In the genomic region with DNA sequence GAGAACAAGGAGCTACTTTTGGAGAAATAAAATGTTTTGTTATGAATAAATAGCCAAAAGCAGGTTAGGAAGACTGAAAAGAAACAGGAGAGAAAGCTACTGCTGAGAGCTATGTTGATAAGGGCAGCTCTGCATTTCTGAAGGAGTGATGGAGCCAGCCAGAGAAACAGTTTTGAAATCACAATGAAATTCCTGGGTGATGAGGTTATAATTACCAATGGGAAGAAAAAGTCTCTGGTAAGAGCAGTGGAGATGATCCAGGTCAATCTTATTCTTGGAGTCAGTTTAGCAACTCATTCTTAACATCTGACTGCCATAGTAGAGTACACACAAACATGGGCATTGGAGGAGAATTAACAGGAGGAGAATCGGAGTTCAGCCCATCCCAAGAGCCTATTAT, we compare ENCODE assay signal across 11 cellular contexts. TPM values are rescaled to one million over a fixed set of nuclear protein-coding genes. Genes with fewer than 3 reads are reported as not detected.
DNase-seq lines count a peak whose midpoint lies in the region; ATAC-seq, FAIRE-seq and TF ChIP-seq lines count a peak whose summit lies in the region.
"Had no signal": no experiment of that assay in that cellular context is flagged by ENCODE, and none has a peak within 500 bp of the region (broad histone marks: within the 10 kb centered on the region; RNA-seq: fewer than 3 reads in every experiment).

No MANE protein-coding gene starts in this region.

- no peak for DNase-seq in Caco-2
- DNase-seq in SK-N-SH = no peak
- peak; percentile 74 for DNase-seq in fibroblast of mammary gland (ENCODE audit: low read depth)
- DNase-seq in osteocyte (ENCODE audit: extremely low spot score, unreplicated experiment) = no peak
- DNase-seq in GM12891 (ENCODE audit: insufficient read length, low spot score) = no peak
- no peak for DNase-seq in AML-193 (lab: John Stamatoyannopoulos, UW)
- no peak for DNase-seq in putamen (ENCODE audit: low spot score)
- DNase-seq: NCI-H1105 had no signal

- no peak overlapping the region for H3K27ac ChIP-seq in SK-N-SH (ENCODE audit: low read depth in 2 of 2, low read length in 1 of 2)
- H3K27ac ChIP-seq: HL-60 had no signal

- no peaks in the 10 kb centered on the region for H4K20me1 ChIP-seq in SK-N-SH (ENCODE audit: insufficient read depth)

- no peaks in the 10 kb centered on the region for H3K79me2 ChIP-seq in SK-N-SH (ENCODE audit: insufficient read depth)

- no peaks in the 10 kb centered on the region; the same call in none of the 2 replicates for H3K27me3 ChIP-seq in Caco-2 (replicated peaks; ENCODE audit: control insufficient read depth, insufficient read depth, low read length)
- peaks cover 25% of the 10 kb centered on the region for H3K27me3 ChIP-seq in SK-N-SH (ENCODE audit: insufficient read depth)

- TF ChIP-seq CTCF in Caco-2 (IDR thresholded peaks at IDR 0.05; ENCODE audit: insufficient read depth in 1 of 2, low read depth in 1 of 2, low read length in 1 of 2, severe bottlenecking in 1 of 2, unreplicated experiment in 1 of 2) = no peak
- no peak for TF ChIP-seq CTCF in SK-N-SH (IDR thresholded peaks at IDR 0.05)
- TF ChIP-seq CTCF in fibroblast of mammary gland (conservative IDR thresholded peaks at IDR 0.05; ENCODE audit: control insufficient read depth, insufficient read depth, low read depth, low read length) = no peak
- no peak for TF ChIP-seq CTCF in osteocyte (IDR thresholded peaks at IDR 0.05)

- H3K4me3 ChIP-seq in Caco-2 (ENCODE audit: low read depth, low read length) (no peak overlapping the region), SK-N-SH (ENCODE audit: low read depth in 2 of 2, low read length in 1 of 2) (no peak overlapping the region), fibroblast of mammary gland (ENCODE audit: control insufficient read depth, low read depth, low read length) (no peak overlapping the region)

- H2AFZ ChIP-seq in SK-N-SH (ENCODE audit: low read depth) = no peak overlapping the region

- intact Hi-C loops in Caco-2 (cut with micrococcal nuclease; ENCODE audit: unreplicated experiment) = no loop called here

- H3K4me3 Mint-ChIP-seq in Caco-2 (ENCODE audit: unreplicated experiment) (no peak overlapping the region), osteocyte (ENCODE audit: unreplicated experiment) (peak overlapping the region; percentile 74)
- H3K4me3 Mint-ChIP-seq: dendritic cell treated with granulocyte-macrophage colony-stimulating factor and Interleukin-4, amounts not matched to agents 40 ng/mL and 50 ng/mL, for 4 days had no signal

- BruUV-seq in Caco-2 (replicated peaks; lab: Mats Ljungman, UMichigan) = TSS peak; percentile 4

- H3K4me1 ChIP-seq in Caco-2 (peaks cover 4% of the 10 kb centered on the region; the same call in 1 of the 2 replicates), SK-N-SH (ENCODE audit: control insufficient read depth in 1 of 2, insufficient read depth in 2 of 2, low read depth in 1 of 2, low read length in 1 of 2) (peaks cover 0 to 12% of the 10 kb centered on the region in 2 experiments; a peak in 1 of 4 replicates)

- H3K9me3 Mint-ChIP-seq in Caco-2 (ENCODE audit: unreplicated experiment) (no peaks in the 10 kb centered on the region), osteocyte (ENCODE audit: unreplicated experiment) (no peaks in the 10 kb centered on the region)
- H3K9me3 Mint-ChIP-seq: dendritic cell treated with granulocyte-macrophage colony-stimulating factor and Interleukin-4, amounts not matched to agents 40 ng/mL and 50 ng/mL, for 4 days had no signal

- no peak for FAIRE-seq in GM12891 (lab: Jason Lieb, UNC)

- no peak for ATAC-seq in HG03025 (IDR thresholded peaks at IDR 0.05; ENCODE audit: low FRiP score, unreplicated experiment)

- H3K4me1 Mint-ChIP-seq in Caco-2 (ENCODE audit: low read depth, unreplicated experiment) (no peaks in the 10 kb centered on the region), osteocyte (ENCODE audit: unreplicated experiment) (peaks cover 26% of the 10 kb centered on the region)

- TF ChIP-seq EP300 in SK-N-SH (IDR thresholded peaks at IDR 0.05; ENCODE audit: borderline replicate concordance in 1 of 2, low read depth in 1 of 2, low read length in 1 of 2) = no peak

- CTCF ChIA-PET in Caco-2 (lab: Charles Lee) = interaction anchor here (0.6 kb wide), 1 partner anchor 47 kb away, joined by 3 read pairs; no protein-coding TSS in a partner anchor
- CTCF ChIA-PET in SK-N-SH (lab: Yijun Ruan, JAX) = interaction anchor here (1.9 to 6.3 kb wide), 2 partner anchors 24 to 352 kb away, joined by 5 to 24 read pairs; no protein-coding TSS in a partner anchor

- no peak overlapping the region for H3K27ac Mint-ChIP-seq in Caco-2 (ENCODE audit: unreplicated experiment)
- H3K27ac Mint-ChIP-seq in osteocyte (ENCODE audit: unreplicated experiment) = no peak overlapping the region
- H3K27ac Mint-ChIP-seq: dendritic cell treated with granulocyte-macrophage colony-stimulating factor and Interleukin-4, amounts not matched to agents 40 ng/mL and 50 ng/mL, for 4 days had no signal

- POLR2A ChIA-PET in Caco-2 (lab: Charles Lee) = no interaction called here
- POLR2A ChIA-PET in SK-N-SH (lab: Yijun Ruan, JAX) = no interaction called here

- no peak overlapping the region for H3K9ac ChIP-seq in SK-N-SH

- peaks cover 15% of the 10 kb centered on the region for H3K36me3 Mint-ChIP-seq in Caco-2 (ENCODE audit: insufficient read depth, unreplicated experiment)
- peaks cover 41% of the 10 kb centered on the region for H3K36me3 Mint-ChIP-seq in osteocyte (ENCODE audit: unreplicated experiment)

- H3K27me3 Mint-ChIP-seq in Caco-2 (ENCODE audit: insufficient read depth, unreplicated experiment) (peaks cover 10% of the 10 kb centered on the region), osteocyte (ENCODE audit: unreplicated experiment) (no peaks in the 10 kb centered on the region)

- peaks cover 6% of the 10 kb centered on the region for H3F3A ChIP-seq in SK-N-SH (replicated peaks; ENCODE audit: insufficient read depth)

- TF ChIP-seq POLR2A in GM12891 (IDR thresholded peaks at IDR 0.05; ENCODE audit: low read depth, low read length) = no peak

- 94% methylated on average over 1 of the region's 1 CpG for WGBS in SK-N-SH (ENCODE audit: low lambda C conversion rate)

- no peaks in the 10 kb centered on the region for H3K9me3 ChIP-seq in Caco-2
- H3K9me3 ChIP-seq in SK-N-SH = no peaks in the 10 kb centered on the region

- H3K36me3 ChIP-seq in Caco-2 (ENCODE audit: control insufficient read depth, insufficient read depth, low read length) = no peaks in the 10 kb centered on the region
- H3K36me3 ChIP-seq in SK-N-SH (replicated peaks in 1 of 2; ENCODE audit: control insufficient read depth in 1 of 2, insufficient read depth in 2 of 2, low read length in 1 of 2) = peaks cover under 1 to 27% of the 10 kb centered on the region in 2 experiments

- no peak for TF ChIP-seq RAD21 in SK-N-SH (IDR thresholded peaks at IDR 0.05; ENCODE audit: low read length)

- H3K4me2 ChIP-seq in SK-N-SH = no peak overlapping the region

- H3K9me2 ChIP-seq in SK-N-SH = no peaks in the 10 kb centered on the region

TF ChIP-seq in SK-N-SH, 30 proteins besides CTCF, POLR2A, EP300 and RAD21:
- TF ChIP-seq YY1 (IDR thresholded peaks at IDR 0.05; ENCODE audit: low read depth) (no peak), JUND (IDR thresholded peaks at IDR 0.05) (peak; percentile 30; the same call in 1 of the 2 replicates)

TF ChIP-seq in GM12891, 5 proteins besides CTCF, POLR2A, EP300 and RAD21:
- TF ChIP-seq TAF1 (IDR thresholded peaks at IDR 0.05; ENCODE audit: low read depth, low read length) (no peak), PAX5 (IDR thresholded peaks at IDR 0.05; ENCODE audit: insufficient read depth, low read length, severe bottlenecking) (no peak), POU2F2 (IDR thresholded peaks at IDR 0.05; ENCODE audit: low read depth, low read length) (no peak), POLR2AphosphoS5 (IDR thresholded peaks at IDR 0.05; ENCODE audit: low read depth, low read length) (no peak), SPI1 (IDR thresholded peaks at IDR 0.05; ENCODE audit: low read depth, low read length) (no peak)

RNA-seq across cellular contexts. Expression of a gene that starts 2.4 kb away (rescaled TPM):
- total RNA-seq in Caco-2 (2022) (not detected in 2 replicates), osteocyte (50.0 and 52.9 TPM in 2 replicates)
- polyA plus RNA-seq in SK-N-SH (2012; rRNA removed) = not detected in 2 replicates
- polyA plus RNA-seq in SK-N-SH (2012; cell fraction: cytosol; rRNA removed) = 0.03 and 0.18 TPM in 2 replicates
- not detected in 2 replicates for polyA plus RNA-seq in SK-N-SH (2012; cell fraction: nucleus; rRNA removed)
- polyA plus RNA-seq in GM12891 (2012; ENCODE audit: low read depth, missing spikeins) = 0.17 TPM

RNA-seq across cellular contexts. Expression of a gene that starts 20.8 kb away (rescaled TPM):
- total RNA-seq in Caco-2 (2022) (166 and 193 TPM in 2 replicates), osteocyte (81.4 and 82.9 TPM in 2 replicates)
- polyA plus RNA-seq in SK-N-SH (2012; rRNA removed) = 88.9 and 108 TPM in 2 replicates
- 126 and 144 TPM in 2 replicates for polyA plus RNA-seq in SK-N-SH (2012; cell fraction: cytosol; rRNA removed)
- 45.2 and 84.3 TPM in 2 replicates for polyA plus RNA-seq in SK-N-SH (2012; cell fraction: nucleus; rRNA removed)
- 109 TPM for polyA plus RNA-seq in GM12891 (2012; ENCODE audit: low read depth, missing spikeins)

RNA-seq across cellular contexts. Expression of a gene that starts 21.7 kb away (rescaled TPM):
- 76.0 and 77.3 TPM in 2 replicates for total RNA-seq in Caco-2 (2022)
- 22.7 and 28.2 TPM in 2 replicates for polyA plus RNA-seq in SK-N-SH (2012; rRNA removed)
- polyA plus RNA-seq in SK-N-SH (2012; cell fraction: cytosol; rRNA removed) = 23.1 and 28.1 TPM in 2 replicates
- polyA plus RNA-seq in SK-N-SH (2012; cell fraction: nucleus; rRNA removed) = 79.7 and 97.0 TPM in 2 replicates
- 50.2 and 55.5 TPM in 2 replicates for total RNA-seq in osteocyte
- polyA plus RNA-seq in GM12891 (2012; ENCODE audit: low read depth, missing spikeins) = 12.4 TPM

Comparison
In these comparisons a context has a peak if more than half of its experiments do, and no peak if none do; other contexts are left out.
1. RNA of a gene that starts 2.4 kb away (total RNA-seq): 50.0 to 52.9 TPM in osteocyte; not detected in Caco-2; every median in the first group is over 10 times any median in the second.